ENCODE assay signal across 1 cellular context in the genomic region with DNA sequence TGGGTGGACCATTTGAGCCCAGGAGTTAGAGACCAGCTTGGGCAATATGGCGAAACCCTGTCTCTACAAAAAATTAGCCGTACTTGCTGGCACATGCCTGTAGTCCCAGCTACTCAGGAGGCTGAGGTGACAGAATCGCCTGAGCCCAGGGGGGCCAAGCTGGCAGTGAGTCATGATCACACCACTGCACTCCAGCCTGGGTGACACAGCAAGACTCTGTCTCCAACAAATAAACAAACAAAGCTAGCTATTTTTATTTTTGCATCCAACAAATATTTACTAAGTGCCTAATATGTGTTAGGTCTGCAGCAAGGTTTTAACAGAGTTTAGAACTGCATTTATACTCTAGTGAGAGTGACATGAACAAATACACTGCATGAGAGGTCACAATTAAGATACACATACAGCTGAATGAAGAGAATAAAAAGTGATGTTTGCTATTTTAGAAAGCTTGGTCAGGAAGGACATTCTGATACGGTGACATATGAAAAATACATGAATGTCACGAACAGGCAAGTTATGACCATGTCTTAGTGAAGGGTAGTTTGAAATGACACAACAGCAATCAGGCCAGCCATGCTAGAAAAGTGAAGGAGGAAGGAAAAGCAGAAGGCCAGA.
TF ChIP-seq lines count a peak whose summit lies in the region.

No MANE protein-coding gene starts in this region.

TF ChIP-seq in K562, 482 proteins besides CTCF, POLR2A, EP300 and RAD21 (continued from another document and continues in another):
- TF ChIP-seq CTCFL (IDR thresholded peaks at IDR 0.05; ENCODE audit: borderline replicate concordance, insufficient read depth, low read depth, low read length, poor library complexity, severe bottlenecking), result no peak
- TF ChIP-seq ZNF134 (CRISPR knock-in tag; conservative IDR thresholded peaks at IDR 0.05), result no peak
- TF ChIP-seq CBX3 (IDR thresholded peaks at IDR 0.05; ENCODE audit: borderline replicate concordance in 1 of 2, low read length in 2 of 2), result peak in 1 of 2 experiments; percentile 55; a peak in 1 of 3 replicates
- TF ChIP-seq, protein P1, sequence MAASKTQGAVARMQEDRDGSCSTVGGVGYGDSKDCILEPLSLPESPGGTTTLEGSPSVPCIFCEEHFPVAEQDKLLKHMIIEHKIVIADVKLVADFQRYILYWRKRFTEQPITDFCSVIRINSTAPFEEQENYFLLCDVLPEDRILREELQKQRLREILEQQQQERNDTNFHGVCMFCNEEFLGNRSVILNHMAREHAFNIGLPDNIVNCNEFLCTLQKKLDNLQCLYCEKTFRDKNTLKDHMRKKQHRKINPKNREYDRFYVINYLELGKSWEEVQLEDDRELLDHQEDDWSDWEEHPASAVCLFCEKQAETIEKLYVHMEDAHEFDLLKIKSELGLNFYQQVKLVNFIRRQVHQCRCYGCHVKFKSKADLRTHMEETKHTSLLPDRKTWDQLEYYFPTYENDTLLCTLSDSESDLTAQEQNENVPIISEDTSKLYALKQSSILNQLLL (CRISPR knock-in tag; IDR thresholded peaks at IDR 0.05; ENCODE audit: borderline replicate concordance), result no peak
- no peak for TF ChIP-seq NR0B1 (IDR thresholded peaks at IDR 0.05; ENCODE audit: partially characterized antibody)
- peak; percentile 36; the same call in 1 of the 2 replicates for TF ChIP-seq NCOA1 (IDR thresholded peaks at IDR 0.05; ENCODE audit: low read depth)
- no peak for TF ChIP-seq SETDB1 (IDR thresholded peaks at IDR 0.05; ENCODE audit: low read length)
- TF ChIP-seq, protein P2, sequence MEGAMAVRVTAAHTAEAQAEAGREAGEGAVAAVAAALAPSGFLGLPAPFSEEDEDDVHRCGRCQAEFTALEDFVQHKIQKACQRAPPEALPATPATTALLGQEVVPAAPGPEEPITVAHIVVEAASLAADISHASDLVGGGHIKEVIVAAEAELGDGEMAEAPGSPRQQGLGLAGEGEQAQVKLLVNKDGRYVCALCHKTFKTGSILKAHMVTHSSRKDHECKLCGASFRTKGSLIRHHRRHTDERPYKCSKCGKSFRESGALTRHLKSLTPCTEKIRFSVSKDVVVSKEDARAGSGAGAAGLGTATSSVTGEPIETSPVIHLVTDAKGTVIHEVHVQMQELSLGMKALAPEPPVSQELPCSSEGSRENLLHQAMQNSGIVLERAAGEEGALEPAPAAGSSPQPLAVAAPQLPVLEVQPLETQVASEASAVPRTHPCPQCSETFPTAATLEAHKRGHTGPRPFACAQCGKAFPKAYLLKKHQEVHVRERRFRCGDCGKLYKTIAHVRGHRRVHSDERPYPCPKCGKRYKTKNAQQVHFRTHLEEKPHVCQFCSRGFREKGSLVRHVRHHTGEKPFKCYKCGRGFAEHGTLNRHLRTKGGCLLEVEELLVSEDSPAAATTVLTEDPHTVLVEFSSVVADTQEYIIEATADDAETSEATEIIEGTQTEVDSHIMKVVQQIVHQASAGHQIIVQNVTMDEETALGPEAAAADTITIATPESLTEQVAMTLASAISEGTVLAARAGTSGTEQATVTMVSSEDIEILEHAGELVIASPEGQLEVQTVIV (CRISPR knock-in tag; IDR thresholded peaks at IDR 0.05; ENCODE audit: borderline replicate concordance), result no peak
- no peak for TF ChIP-seq SRSF1 (IDR thresholded peaks at IDR 0.05; ENCODE audit: low read depth, low read length)
- TF ChIP-seq ZNF395 (CRISPR knock-in tag; IDR thresholded peaks at IDR 0.05), result peak; percentile 68
- TF ChIP-seq BRD9 (IDR thresholded peaks at IDR 0.05; ENCODE audit: low read depth, partially characterized antibody), result no peak
- TF ChIP-seq GATAD2A (IDR thresholded peaks at IDR 0.05), result no peak; the same call in 1 of the 2 replicates
- TF ChIP-seq, protein P3, sequence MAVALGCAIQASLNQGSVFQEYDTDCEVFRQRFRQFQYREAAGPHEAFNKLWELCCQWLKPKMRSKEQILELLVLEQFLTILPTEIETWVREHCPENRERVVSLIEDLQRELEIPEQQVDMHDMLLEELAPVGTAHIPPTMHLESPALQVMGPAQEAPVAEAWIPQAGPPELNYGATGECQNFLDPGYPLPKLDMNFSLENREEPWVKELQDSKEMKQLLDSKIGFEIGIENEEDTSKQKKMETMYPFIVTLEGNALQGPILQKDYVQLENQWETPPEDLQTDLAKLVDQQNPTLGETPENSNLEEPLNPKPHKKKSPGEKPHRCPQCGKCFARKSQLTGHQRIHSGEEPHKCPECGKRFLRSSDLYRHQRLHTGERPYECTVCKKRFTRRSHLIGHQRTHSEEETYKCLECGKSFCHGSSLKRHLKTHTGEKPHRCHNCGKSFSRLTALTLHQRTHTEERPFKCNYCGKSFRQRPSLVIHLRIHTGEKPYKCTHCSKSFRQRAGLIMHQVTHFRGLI (CRISPR knock-in tag; IDR thresholded peaks at IDR 0.05), result no peak
- no peak for TF ChIP-seq GABPB2 (CRISPR knock-in tag; conservative IDR thresholded peaks at IDR 0.05)
- no peak for TF ChIP-seq ATF1 (CRISPR knock-in tag; IDR thresholded peaks at IDR 0.05)
- TF ChIP-seq ATF1 (tag; IDR thresholded peaks at IDR 0.05), result peak; percentile 24; the same call in 1 of the 2 replicates
- no peak for TF ChIP-seq PHB (CRISPR knock-in tag; IDR thresholded peaks at IDR 0.05)
- no peak for TF ChIP-seq ZNF668 (CRISPR knock-in tag; IDR thresholded peaks at IDR 0.05)
- TF ChIP-seq NFIC (IDR thresholded peaks at IDR 0.05), result peak; percentile 58; the same call in 1 of the 2 replicates
- no peak for TF ChIP-seq MYC (IDR thresholded peaks at IDR 0.05; ENCODE audit: low read depth, low read length)
- TF ChIP-seq MYC (CRISPR knock-in tag; IDR thresholded peaks at IDR 0.05; ENCODE audit: borderline replicate concordance, low read depth), result no peak
- TF ChIP-seq, protein P4, sequence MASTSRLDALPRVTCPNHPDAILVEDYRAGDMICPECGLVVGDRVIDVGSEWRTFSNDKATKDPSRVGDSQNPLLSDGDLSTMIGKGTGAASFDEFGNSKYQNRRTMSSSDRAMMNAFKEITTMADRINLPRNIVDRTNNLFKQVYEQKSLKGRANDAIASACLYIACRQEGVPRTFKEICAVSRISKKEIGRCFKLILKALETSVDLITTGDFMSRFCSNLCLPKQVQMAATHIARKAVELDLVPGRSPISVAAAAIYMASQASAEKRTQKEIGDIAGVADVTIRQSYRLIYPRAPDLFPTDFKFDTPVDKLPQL (IDR thresholded peaks at IDR 0.05; ENCODE audit: extremely low read depth, insufficient read length), result no peak
- TF ChIP-seq ZSCAN29 (IDR thresholded peaks at IDR 0.05), result no peak
- TF ChIP-seq, protein P5, sequence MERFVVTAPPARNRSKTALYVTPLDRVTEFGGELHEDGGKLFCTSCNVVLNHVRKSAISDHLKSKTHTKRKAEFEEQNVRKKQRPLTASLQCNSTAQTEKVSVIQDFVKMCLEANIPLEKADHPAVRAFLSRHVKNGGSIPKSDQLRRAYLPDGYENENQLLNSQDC (CRISPR knock-in tag; IDR thresholded peaks at IDR 0.05), result no peak
- no peak for TF ChIP-seq SP2 (IDR thresholded peaks at IDR 0.05; ENCODE audit: extremely low read depth, low read depth, low read length, poor library complexity, severe bottlenecking)
- no peak for TF ChIP-seq HDGF (IDR thresholded peaks at IDR 0.05)
- no peak for TF ChIP-seq RNF2 (IDR thresholded peaks at IDR 0.05)
- TF ChIP-seq POLR2AphosphoS2 (IDR thresholded peaks at IDR 0.05; ENCODE audit: low read length), result no peak
- TF ChIP-seq TCF7 (IDR thresholded peaks at IDR 0.05; ENCODE audit: borderline replicate concordance), result no peak
- TF ChIP-seq BHLHE40 (IDR thresholded peaks at IDR 0.05; ENCODE audit: low read length), result peak; percentile 86
- no peak for TF ChIP-seq ZNF512 (tag; IDR thresholded peaks at IDR 0.05)
- TF ChIP-seq HDAC6 (IDR thresholded peaks at IDR 0.05; ENCODE audit: low read depth, low read length), result no peak
- TF ChIP-seq, protein P6, sequence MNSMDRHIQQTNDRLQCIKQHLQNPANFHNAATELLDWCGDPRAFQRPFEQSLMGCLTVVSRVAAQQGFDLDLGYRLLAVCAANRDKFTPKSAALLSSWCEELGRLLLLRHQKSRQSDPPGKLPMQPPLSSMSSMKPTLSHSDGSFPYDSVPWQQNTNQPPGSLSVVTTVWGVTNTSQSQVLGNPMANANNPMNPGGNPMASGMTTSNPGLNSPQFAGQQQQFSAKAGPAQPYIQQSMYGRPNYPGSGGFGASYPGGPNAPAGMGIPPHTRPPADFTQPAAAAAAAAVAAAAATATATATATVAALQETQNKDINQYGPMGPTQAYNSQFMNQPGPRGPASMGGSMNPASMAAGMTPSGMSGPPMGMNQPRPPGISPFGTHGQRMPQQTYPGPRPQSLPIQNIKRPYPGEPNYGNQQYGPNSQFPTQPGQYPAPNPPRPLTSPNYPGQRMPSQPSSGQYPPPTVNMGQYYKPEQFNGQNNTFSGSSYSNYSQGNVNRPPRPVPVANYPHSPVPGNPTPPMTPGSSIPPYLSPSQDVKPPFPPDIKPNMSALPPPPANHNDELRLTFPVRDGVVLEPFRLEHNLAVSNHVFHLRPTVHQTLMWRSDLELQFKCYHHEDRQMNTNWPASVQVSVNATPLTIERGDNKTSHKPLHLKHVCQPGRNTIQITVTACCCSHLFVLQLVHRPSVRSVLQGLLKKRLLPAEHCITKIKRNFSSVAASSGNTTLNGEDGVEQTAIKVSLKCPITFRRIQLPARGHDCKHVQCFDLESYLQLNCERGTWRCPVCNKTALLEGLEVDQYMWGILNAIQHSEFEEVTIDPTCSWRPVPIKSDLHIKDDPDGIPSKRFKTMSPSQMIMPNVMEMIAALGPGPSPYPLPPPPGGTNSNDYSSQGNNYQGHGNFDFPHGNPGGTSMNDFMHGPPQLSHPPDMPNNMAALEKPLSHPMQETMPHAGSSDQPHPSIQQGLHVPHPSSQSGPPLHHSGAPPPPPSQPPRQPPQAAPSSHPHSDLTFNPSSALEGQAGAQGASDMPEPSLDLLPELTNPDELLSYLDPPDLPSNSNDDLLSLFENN (IDR thresholded peaks at IDR 0.05; ENCODE audit: low read depth in 2 of 2, low read length in 2 of 2), result no peak
- TF ChIP-seq CEBPZ (IDR thresholded peaks at IDR 0.05; ENCODE audit: borderline replicate concordance, low read depth, low read length), result no peak
- no peak for TF ChIP-seq MIER1 (IDR thresholded peaks at IDR 0.05; ENCODE audit: low read depth)
- peak; percentile 87 for TF ChIP-seq SMARCA4 (IDR thresholded peaks at IDR 0.05)
